In the genomic region with DNA sequence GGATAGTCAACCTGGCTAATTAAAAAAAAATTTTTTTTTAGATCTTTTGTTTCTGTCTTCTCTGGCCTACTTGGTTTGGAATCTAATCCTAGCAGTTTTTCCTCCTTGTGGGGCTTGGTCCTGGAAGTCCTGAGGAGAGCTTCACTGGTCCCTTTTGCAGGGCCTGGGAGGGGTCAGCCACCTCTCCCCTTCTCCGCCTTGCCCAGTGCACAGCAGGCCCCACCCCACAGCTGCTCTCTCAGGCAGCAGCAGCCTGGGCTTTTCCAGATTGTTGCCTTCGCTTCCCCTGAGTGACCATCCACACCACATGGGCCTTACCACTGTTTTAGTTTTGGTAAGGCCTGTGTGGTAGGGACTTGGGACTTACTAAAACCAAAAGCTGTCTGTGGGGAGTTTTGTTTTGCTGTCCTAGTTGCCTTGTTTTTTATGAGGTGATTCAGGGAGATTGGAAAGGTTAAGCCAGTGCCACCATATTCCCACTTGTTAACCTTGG, we compare ENCODE assay signal across 17 cellular contexts. TPM values are rescaled to one million over a fixed set of nuclear protein-coding genes. Genes with fewer than 3 reads are reported as not detected.
DNase-seq lines count a peak whose midpoint lies in the region; ATAC-seq and TF ChIP-seq lines count a peak whose summit lies in the region.
"Had no signal": no experiment of that assay in that cellular context is flagged by ENCODE, and none has a peak within 500 bp of the region (broad histone marks: within the 10 kb centered on the region; RNA-seq: fewer than 3 reads in every experiment).

No MANE protein-coding gene starts in this region.

- H3K4me3 ChIP-seq in GM12865 (ENCODE audit: low read depth, low read length), result no peak overlapping the region

- DNase-seq in activated CD4-positive, alpha-beta T cell treated with anti-CD3 and anti-CD28 coated beads for 36 hours, result no peak
- no peak for DNase-seq in activated CD4-positive, alpha-beta T cell treated with anti-CD3 and anti-CD28 coated beads for 48 hours
- DNase-seq in GM12865 (ENCODE audit: low read depth) (peak; percentile 41), nephron progenitor cell (no peak), CD1c-positive myeloid dendritic cell (ENCODE audit: extremely low spot score) (no peak)
- DNase-seq: CD4-positive, alpha-beta memory T cell; KG1; NCI-H1417 treated with DMSO at 0.1 percent for 48 hours; NCI-H2029; NCI-H524 treated with DMSO at 0.1 percent for 48 hours had no signal

- no peaks in the 10 kb centered on the region for H3K9me3 Mint-ChIP-seq in activated CD4-positive, alpha-beta T cell treated with anti-CD3 and anti-CD28 coated beads for 36 hours (ENCODE audit: low read depth)
- no peaks in the 10 kb centered on the region for H3K9me3 Mint-ChIP-seq in nephron progenitor cell
- H3K9me3 Mint-ChIP-seq: CD4-positive, alpha-beta memory T cell had no signal

- no peaks in the 10 kb centered on the region for H3K27me3 Mint-ChIP-seq in activated CD4-positive, alpha-beta T cell treated with anti-CD3 and anti-CD28 coated beads for 36 hours
- no peaks in the 10 kb centered on the region for H3K27me3 Mint-ChIP-seq in nephron progenitor cell (ENCODE audit: low read depth, poor library complexity)
- H3K27me3 Mint-ChIP-seq: B cell; CD4-positive, alpha-beta memory T cell had no signal

- no peak overlapping the region for H3K4me3 Mint-ChIP-seq in activated CD4-positive, alpha-beta T cell treated with anti-CD3 and anti-CD28 coated beads for 36 hours
- no peak overlapping the region for H3K4me3 Mint-ChIP-seq in nephron progenitor cell
- H3K4me3 Mint-ChIP-seq: B cell had no signal

- TF ChIP-seq CTCF in GM12865 (IDR thresholded peaks at IDR 0.05; ENCODE audit: insufficient read depth, low read depth, low read length, missing control alignments), result no peak
- TF ChIP-seq CTCF in nephron progenitor cell (IDR thresholded peaks at IDR 0.05), result no peak

- H3K36me3 Mint-ChIP-seq in activated CD4-positive, alpha-beta T cell treated with anti-CD3 and anti-CD28 coated beads for 36 hours (ENCODE audit: low read depth), result peaks cover 63% of the 10 kb centered on the region
- H3K36me3 Mint-ChIP-seq in nephron progenitor cell (ENCODE audit: low read depth), result peaks cover 60% of the 10 kb centered on the region

- H3K27ac Mint-ChIP-seq in activated CD4-positive, alpha-beta T cell treated with anti-CD3 and anti-CD28 coated beads for 36 hours, result peak overlapping the region; percentile 20
- peak overlapping the region; percentile 45 for H3K27ac Mint-ChIP-seq in nephron progenitor cell
- H3K27ac Mint-ChIP-seq: B cell had no signal

- H3K4me1 Mint-ChIP-seq in activated CD4-positive, alpha-beta T cell treated with anti-CD3 and anti-CD28 coated beads for 36 hours, result peaks cover 28% of the 10 kb centered on the region
- H3K4me1 Mint-ChIP-seq in nephron progenitor cell, result peaks cover 7% of the 10 kb centered on the region

- intact Hi-C loops in activated CD4-positive, alpha-beta T cell treated with anti-CD3 and anti-CD28 coated beads for 36 hours (cut with DNase I, micrococcal nuclease), result no loop called here

- POLR2A ChIA-PET in activated CD4-positive, alpha-beta T cell treated with anti-CD3 and anti-CD28 coated beads for 36 hours (lab: Charles Lee), result no interaction called here

- no peak for ATAC-seq in activated CD4-positive, alpha-beta T cell treated with anti-CD3 and anti-CD28 coated beads for 36 hours
- ATAC-seq in HG02852 (IDR thresholded peaks at IDR 0.05; ENCODE audit: unreplicated experiment), result peak; percentile 71
- ATAC-seq in HG02884 (IDR thresholded peaks at IDR 0.05; ENCODE audit: unreplicated experiment), result no peak
- ATAC-seq in GM18858 (IDR thresholded peaks at IDR 0.05; ENCODE audit: unreplicated experiment), result no peak
- ATAC-seq: HCT116, HepG2, Panc1 had no signal

- CTCF ChIA-PET in activated CD4-positive, alpha-beta T cell treated with anti-CD3 and anti-CD28 coated beads for 36 hours (lab: Charles Lee), result no interaction called here

RNA-seq across cellular contexts. Expression of gene MPHOSPH8, which starts 11.5 kb away (rescaled TPM):
- 10 to 100 TPM; 39.1 to 39.8 TPM for total RNA-seq in activated CD4-positive, alpha-beta T cell treated with anti-CD3 and anti-CD28 coated beads for 36 hours
